10 cellular contexts compared by ENCODE assay signal in the genomic region with DNA sequence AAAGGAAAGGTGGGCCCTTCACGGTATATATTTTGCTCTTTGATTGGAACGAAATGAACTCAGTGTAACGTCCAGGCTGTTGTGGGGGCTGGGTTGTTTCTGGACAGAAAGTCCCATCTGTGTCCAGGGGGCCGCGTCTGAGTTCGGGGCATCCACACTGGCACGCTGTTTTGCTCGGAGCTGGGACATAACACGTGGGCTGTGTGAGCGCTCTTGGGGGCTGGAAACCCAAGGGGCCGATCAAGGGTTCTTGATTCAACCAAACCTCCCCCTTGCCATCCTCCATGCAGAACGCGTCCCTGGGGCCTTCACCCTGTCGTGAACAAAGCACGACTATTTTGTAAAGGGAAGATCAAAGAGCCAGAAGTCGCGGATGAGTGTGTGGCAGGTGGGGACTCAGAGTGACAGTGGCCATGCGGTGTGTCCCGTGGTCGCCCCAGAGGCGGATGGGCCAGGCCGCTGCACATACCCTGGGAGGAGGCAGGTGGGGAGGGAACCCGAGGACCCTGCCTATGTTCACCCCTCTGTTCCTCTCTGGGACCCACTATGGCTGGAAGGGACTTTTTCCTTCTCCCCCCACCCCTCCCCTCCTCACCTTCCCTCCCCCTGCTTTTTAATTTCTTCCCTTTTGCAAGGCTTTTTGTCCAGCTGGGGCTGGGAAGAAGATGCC.
DNase-seq lines count a peak whose midpoint lies in the region; ATAC-seq and TF ChIP-seq lines count a peak whose summit lies in the region.
"Had no signal": no experiment of that assay in that cellular context is flagged by ENCODE, and none has a peak within 500 bp of the region (broad histone marks: within the 10 kb centered on the region; RNA-seq: fewer than 3 reads in every experiment).

No MANE protein-coding gene starts in this region.

- no peaks in the 10 kb centered on the region for H3K9me3 Mint-ChIP-seq in activated CD4-positive, alpha-beta T cell treated with anti-CD3 and anti-CD28 coated beads, Interleukin-2, amount 10 ng/mL, durations not matched to agents 24 days and 14 days
- H3K9me3 Mint-ChIP-seq: memory B cell had no signal

- POLR2A ChIA-PET in OCI-LY7 (lab: Charles Lee) = no interaction called here

- H3K4me1 Mint-ChIP-seq in activated CD4-positive, alpha-beta T cell treated with anti-CD3 and anti-CD28 coated beads, Interleukin-2, amount 10 ng/mL, durations not matched to agents 24 days and 14 days = no peaks in the 10 kb centered on the region
- H3K4me1 Mint-ChIP-seq: memory B cell had no signal

- H4K20me1 ChIP-seq in OCI-LY7 (ENCODE audit: insufficient read depth, low read length) = no peaks in the 10 kb centered on the region

- no peak for ATAC-seq in HG03442 (IDR thresholded peaks at IDR 0.05; ENCODE audit: unreplicated experiment)

- BruUV-seq in OCI-LY7 (replicated peaks; lab: Mats Ljungman, UMichigan) = no TSS peak

- H3K4me3 ChIP-seq in NT2/D1 (ENCODE audit: insufficient read length, low read depth) = peak overlapping the region; percentile 60
- H3K4me3 ChIP-seq in right atrium auricular region = peak overlapping the region; percentile 21 to 41
- H3K4me3 ChIP-seq in spleen = peak overlapping the region in 3 of 8 donors; percentile 28 to 58 (median 30)
- H3K4me3 ChIP-seq in OCI-LY7 (ENCODE audit: low read depth, low read length, poor library complexity, severe bottlenecking) = no peak overlapping the region

- WGBS in spleen, 5 donors = 50 to 62% (median 56%) methylated on average over 23 of the region's 23 CpGs

- H3K36me3 ChIP-seq in NT2/D1 (ENCODE audit: insufficient read depth, insufficient read length, low read length) (no peaks in the 10 kb centered on the region), right atrium auricular region (no peaks in the 10 kb centered on the region), spleen (no peaks in the 10 kb centered on the region), OCI-LY7 (ENCODE audit: insufficient read depth, low read length) (no peaks in the 10 kb centered on the region)

- H3K27ac ChIP-seq in right atrium auricular region = no peak overlapping the region
- no peak overlapping the region for H3K27ac ChIP-seq in spleen
- no peak overlapping the region for H3K27ac ChIP-seq in OCI-LY7 (ENCODE audit: low read depth, low read length, poor library complexity, severe bottlenecking)
- H3K27ac ChIP-seq: C4-2B had no signal

- H3K4me3 Mint-ChIP-seq in activated CD4-positive, alpha-beta T cell treated with anti-CD3 and anti-CD28 coated beads, Interleukin-2, amount 10 ng/mL, durations not matched to agents 24 days and 14 days = peak overlapping the region; percentile 35
- H3K4me3 Mint-ChIP-seq: memory B cell had no signal

- no peaks in the 10 kb centered on the region for H3K9me2 ChIP-seq in OCI-LY7 (ENCODE audit: insufficient read depth, low read length)

- no peaks in the 10 kb centered on the region for H3K36me3 Mint-ChIP-seq in activated CD4-positive, alpha-beta T cell treated with anti-CD3 and anti-CD28 coated beads, Interleukin-2, amount 10 ng/mL, durations not matched to agents 24 days and 14 days (ENCODE audit: low read depth)
- H3K36me3 Mint-ChIP-seq: memory B cell had no signal

- intact Hi-C loops in activated CD4-positive, alpha-beta T cell treated with anti-CD3 and anti-CD28 coated beads, Interleukin-2, amount 10 ng/mL, durations not matched to agents 24 days and 14 days (cut with micrococcal nuclease) = no loop called here
- intact Hi-C loops in spleen (cut with DNase I; ENCODE audit: low total_unique reads) = no loop called here
- intact Hi-C loops in OCI-LY7 (cut with micrococcal nuclease; ENCODE audit: unreplicated experiment) = no loop called here

- H3K4me1 ChIP-seq in NT2/D1 (ENCODE audit: insufficient read depth, insufficient read length) = peaks cover 2% of the 10 kb centered on the region
- H3K4me1 ChIP-seq in right atrium auricular region = peaks cover 0 to 15% of the 10 kb centered on the region in 2 donors
- peaks cover 6 to 16% (median 11%) of the 10 kb centered on the region in 6 donors for H3K4me1 ChIP-seq in spleen
- H3K4me1 ChIP-seq in OCI-LY7 (ENCODE audit: insufficient read depth, low read length, poor library complexity, severe bottlenecking) = no peaks in the 10 kb centered on the region

- no peaks in the 10 kb centered on the region for H3K79me2 ChIP-seq in OCI-LY7 (ENCODE audit: insufficient read depth, low read depth, low read length)

- CTCF ChIA-PET in OCI-LY7 (lab: Charles Lee; ENCODE audit: unreplicated experiment) = no interaction called here

- TF ChIP-seq POLR2A in spleen (IDR thresholded peaks at IDR 0.05) = no peak

- DNase-seq in activated CD4-positive, alpha-beta T cell treated with anti-CD3 and anti-CD28 coated beads, Interleukin-2, amount 10 ng/mL, durations not matched to agents 24 days and 14 days = no peak
- DNase-seq in activated CD4-positive, alpha-beta T cell treated with anti-CD3 and anti-CD28 coated beads for 4 hours = no peak
- DNase-seq in NT2/D1 (ENCODE audit: low read depth, low spot score) = no peak
- no peak for DNase-seq in right atrium auricular region (ENCODE audit: low spot score)
- peak; percentile 53 for DNase-seq in spleen
- no peak for DNase-seq in ecto neural progenitor cell (ENCODE audit: low spot score)
- DNase-seq in OCI-LY7 (ENCODE audit: low spot score) = no peak

- H3K4me2 ChIP-seq in OCI-LY7 (ENCODE audit: low read length) = no peak overlapping the region

- H3K9me3 ChIP-seq in NT2/D1 (ENCODE audit: insufficient read depth, low read length) (peaks cover 27% of the 10 kb centered on the region; the same call in 1 of the 2 replicates), right atrium auricular region (no peaks in the 10 kb centered on the region), spleen (no peaks in the 10 kb centered on the region), OCI-LY7 (ENCODE audit: low read length) (no peaks in the 10 kb centered on the region)

- peaks cover 27% of the 10 kb centered on the region for H3K27me3 Mint-ChIP-seq in activated CD4-positive, alpha-beta T cell treated with anti-CD3 and anti-CD28 coated beads, Interleukin-2, amount 10 ng/mL, durations not matched to agents 24 days and 14 days

- peak overlapping the region; percentile 84 for H3K9ac ChIP-seq in NT2/D1 (ENCODE audit: insufficient read length, low read depth)

- TF ChIP-seq CTCF in right atrium auricular region (IDR thresholded peaks at IDR 0.05) = no peak
- no peak for TF ChIP-seq CTCF in spleen (IDR thresholded peaks at IDR 0.05 in 8 of 11, conservative IDR thresholded peaks at IDR 0.05 in 3 of 11)
- TF ChIP-seq CTCF in OCI-LY7 (conservative IDR thresholded peaks at IDR 0.05; ENCODE audit: low read length) = no peak

- no peak overlapping the region for H2AFZ ChIP-seq in OCI-LY7 (ENCODE audit: low read length)

- no peak overlapping the region for H3K27ac Mint-ChIP-seq in activated CD4-positive, alpha-beta T cell treated with anti-CD3 and anti-CD28 coated beads, Interleukin-2, amount 10 ng/mL, durations not matched to agents 24 days and 14 days
- H3K27ac Mint-ChIP-seq: memory B cell had no signal

- H3K27me3 ChIP-seq in NT2/D1 (ENCODE audit: insufficient read depth, insufficient read length) = peaks cover 30% of the 10 kb centered on the region
- no peaks in the 10 kb centered on the region for H3K27me3 ChIP-seq in right atrium auricular region
- H3K27me3 ChIP-seq in spleen (replicated peaks in 1 of 7) = peaks cover 4 to 48% (median 26%) of the 10 kb centered on the region in 7 donors
